In the genomic region with DNA sequence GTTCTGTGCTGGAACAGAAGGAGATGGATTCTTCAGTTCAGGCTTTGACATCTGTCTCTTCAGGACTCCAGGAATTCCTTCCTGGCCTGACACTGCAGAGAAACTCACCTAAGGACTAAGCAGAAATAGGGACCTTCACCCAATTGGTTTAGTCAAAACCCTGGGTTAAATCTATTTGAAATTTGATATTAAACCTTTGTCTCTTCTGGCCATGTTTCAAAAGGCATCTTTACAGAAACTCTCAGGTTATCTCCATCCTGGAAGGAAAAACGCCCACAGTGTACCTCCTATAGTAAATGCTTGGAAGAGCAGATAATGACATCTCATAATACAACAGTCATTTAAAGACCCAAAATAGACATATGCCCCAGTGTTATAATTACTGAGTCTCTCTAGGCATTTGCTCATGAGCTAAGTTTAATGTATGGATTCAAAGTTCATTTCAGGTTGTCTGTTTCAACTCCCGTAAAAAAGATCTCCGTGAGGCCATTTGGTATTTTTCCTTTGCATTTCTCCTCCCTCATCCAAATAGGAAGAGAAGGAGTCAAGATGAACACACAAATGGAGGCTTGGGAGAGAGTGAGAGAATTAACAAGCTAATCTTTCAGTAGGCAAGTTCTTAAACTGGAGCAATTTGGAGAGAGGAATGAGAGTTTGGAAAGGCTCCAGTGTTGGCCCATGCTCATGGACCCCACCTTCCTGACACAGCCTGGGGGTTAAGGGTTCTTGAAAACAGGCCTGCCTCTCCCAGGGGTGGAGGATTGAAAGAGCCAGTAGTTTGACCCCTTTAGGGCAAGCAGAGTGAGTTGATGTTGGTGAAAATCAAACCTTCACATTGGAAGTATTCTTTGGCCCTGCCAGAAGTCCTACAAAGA, we compare ENCODE assay signal across 1 cellular context.
TF ChIP-seq lines count a peak whose summit lies in the region.

No MANE protein-coding gene starts in this region.

TF ChIP-seq in HEK293, 187 proteins besides CTCF, POLR2A, EP300 and RAD21 (continued from another document):
- TF ChIP-seq, protein P1, sequence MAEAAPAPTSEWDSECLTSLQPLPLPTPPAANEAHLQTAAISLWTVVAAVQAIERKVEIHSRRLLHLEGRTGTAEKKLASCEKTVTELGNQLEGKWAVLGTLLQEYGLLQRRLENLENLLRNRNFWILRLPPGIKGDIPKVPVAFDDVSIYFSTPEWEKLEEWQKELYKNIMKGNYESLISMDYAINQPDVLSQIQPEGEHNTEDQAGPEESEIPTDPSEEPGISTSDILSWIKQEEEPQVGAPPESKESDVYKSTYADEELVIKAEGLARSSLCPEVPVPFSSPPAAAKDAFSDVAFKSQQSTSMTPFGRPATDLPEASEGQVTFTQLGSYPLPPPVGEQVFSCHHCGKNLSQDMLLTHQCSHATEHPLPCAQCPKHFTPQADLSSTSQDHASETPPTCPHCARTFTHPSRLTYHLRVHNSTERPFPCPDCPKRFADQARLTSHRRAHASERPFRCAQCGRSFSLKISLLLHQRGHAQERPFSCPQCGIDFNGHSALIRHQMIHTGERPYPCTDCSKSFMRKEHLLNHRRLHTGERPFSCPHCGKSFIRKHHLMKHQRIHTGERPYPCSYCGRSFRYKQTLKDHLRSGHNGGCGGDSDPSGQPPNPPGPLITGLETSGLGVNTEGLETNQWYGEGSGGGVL (tag by site-specific recombination; IDR thresholded peaks at IDR 0.05) = no peak
- TF ChIP-seq ZNF48 (tag by site-specific recombination; IDR thresholded peaks at IDR 0.05) (no peak), ZNF660 (tag by site-specific recombination; IDR thresholded peaks at IDR 0.05) (no peak)
